In genomic region chr7:130374507-130374906, GRCh38 we compare ENCODE assay signal across 13 cellular contexts. TPM values are rescaled to one million over a fixed set of nuclear protein-coding genes. Genes with fewer than 3 reads are reported as not detected.
DNase-seq lines count a peak whose midpoint lies in the region; ATAC-seq and TF ChIP-seq lines count a peak whose summit lies in the region.
"Had no signal": no experiment of that assay in that cellular context is flagged by ENCODE, and none has a peak within 500 bp of the region (broad histone marks: within the 10 kb centered on the region; RNA-seq: fewer than 3 reads in every experiment).

No MANE protein-coding gene starts in this region.

- no peak for TF ChIP-seq POLR2A in testis (IDR thresholded peaks at IDR 0.05)

- H3K4me1 ChIP-seq in testis: peaks cover 30% of the 10 kb centered on the region

- no peak for ATAC-seq in stimulated activated effector memory CD8-positive, alpha-beta T cell treated with anti-CD3 and anti-CD28 coated beads, Interleukin-12 subunit alpha, Interleukin-12 subunit beta, amount 100 ng/mL, for 72 hours
- ATAC-seq in GM21576 (IDR thresholded peaks at IDR 0.05; ENCODE audit: unreplicated experiment): no peak

- H3K27ac Mint-ChIP-seq in HFFc6: peak overlapping the region; percentile 99
- H3K27ac Mint-ChIP-seq in mesothelial cell of epicardium: peak overlapping the region; percentile 100
- H3K27ac Mint-ChIP-seq in stimulated activated effector memory CD8-positive, alpha-beta T cell treated with anti-CD3 and anti-CD28 coated beads, Interleukin-12 subunit alpha, Interleukin-12 subunit beta, amount 100 ng/mL, for 72 hours: peak overlapping the region; percentile 32
- H3K27ac Mint-ChIP-seq: activated CD4-positive, alpha-beta T cell treated with anti-CD3 and anti-CD28 coated beads, Interleukin-2, amount 10 ng/mL, durations not matched to agents 24 days and 14 days had no signal

- H3K9me3 Mint-ChIP-seq in HFFc6 (peaks cover 8% of the 10 kb centered on the region), mesothelial cell of epicardium (peaks cover 25% of the 10 kb centered on the region)
- H3K9me3 Mint-ChIP-seq in stimulated activated effector memory CD8-positive, alpha-beta T cell treated with anti-CD3 and anti-CD28 coated beads, Interleukin-12 subunit alpha, Interleukin-12 subunit beta, amount 100 ng/mL, for 72 hours: peaks cover 2% of the 10 kb centered on the region
- H3K9me3 Mint-ChIP-seq: activated CD4-positive, alpha-beta T cell treated with anti-CD3 and anti-CD28 coated beads, Interleukin-2, amount 10 ng/mL, durations not matched to agents 24 days and 14 days had no signal

- H3K27me3 Mint-ChIP-seq in HFFc6 (ENCODE audit: insufficient read depth) (peaks cover 9% of the 10 kb centered on the region), mesothelial cell of epicardium (ENCODE audit: low read depth) (no peaks in the 10 kb centered on the region)
- H3K27me3 Mint-ChIP-seq: activated CD4-positive, alpha-beta T cell treated with anti-CD3 and anti-CD28 coated beads, Interleukin-2, amount 10 ng/mL, durations not matched to agents 24 days and 14 days had no signal

- intact Hi-C loops in testis (cut with DNase I; ENCODE audit: low total_unique reads): no loop called here

- H3K4me1 Mint-ChIP-seq in HFFc6 (ENCODE audit: low read depth) (peaks cover 49% of the 10 kb centered on the region), mesothelial cell of epicardium (peaks cover 49% of the 10 kb centered on the region)
- H3K4me1 Mint-ChIP-seq in stimulated activated effector memory CD8-positive, alpha-beta T cell treated with anti-CD3 and anti-CD28 coated beads, Interleukin-12 subunit alpha, Interleukin-12 subunit beta, amount 100 ng/mL, for 72 hours: peaks cover 2% of the 10 kb centered on the region

- H3K4me3 Mint-ChIP-seq in HFFc6 (no peak overlapping the region; the same call in 1 of the 2 replicates), mesothelial cell of epicardium (no peak overlapping the region)
- no peak overlapping the region for H3K4me3 Mint-ChIP-seq in stimulated activated effector memory CD8-positive, alpha-beta T cell treated with anti-CD3 and anti-CD28 coated beads, Interleukin-12 subunit alpha, Interleukin-12 subunit beta, amount 100 ng/mL, for 72 hours
- H3K4me3 Mint-ChIP-seq: activated CD4-positive, alpha-beta T cell treated with anti-CD3 and anti-CD28 coated beads, Interleukin-2, amount 10 ng/mL, durations not matched to agents 24 days and 14 days had no signal

- no peaks in the 10 kb centered on the region for H3K27me3 ChIP-seq in testis
- H3K27me3 ChIP-seq: BE2C had no signal

- no peak for TF ChIP-seq CTCF in HFFc6 (IDR thresholded peaks at IDR 0.05)
- no peak for TF ChIP-seq CTCF in coronary artery (IDR thresholded peaks at IDR 0.05)
- TF ChIP-seq CTCF in mesothelial cell of epicardium (IDR thresholded peaks at IDR 0.05; ENCODE audit: unreplicated experiment): no peak
- TF ChIP-seq CTCF in testis (IDR thresholded peaks at IDR 0.05): no peak

- 96% methylated on average over 6 of the region's 6 CpGs for WGBS in testis, 2 donors

- H3K9me3 ChIP-seq in testis: no peaks in the 10 kb centered on the region
- H3K9me3 ChIP-seq: BE2C had no signal

- no peak for DNase-seq in HFFc6
- no peak for DNase-seq in coronary artery (ENCODE audit: low spot score)
- no peak for DNase-seq in mesothelial cell of epicardium (ENCODE audit: low spot score in 2 of 2, unreplicated experiment in 2 of 2)
- no peak for DNase-seq in stimulated activated effector memory CD8-positive, alpha-beta T cell treated with anti-CD3 and anti-CD28 coated beads, Interleukin-12 subunit alpha, Interleukin-12 subunit beta, amount 100 ng/mL, for 72 hours (ENCODE audit: low spot score in 2 of 2)
- DNase-seq in germinal center (ENCODE audit: low spot score): no peak
- DNase-seq in testis: no peak
- DNase-seq in stimulated activated CD4-positive, alpha-beta T cell treated with anti-CD3 and anti-CD28 coated beads, Interleukin-15, amount 100 ng/mL, for 24 hours: no peak
- DNase-seq: activated CD4-positive, alpha-beta T cell treated with anti-CD3 and anti-CD28 coated beads, Interleukin-2, amount 10 ng/mL, durations not matched to agents 24 days and 14 days; KBM-7; NCI-H2081 had no signal

- H3K27ac ChIP-seq in coronary artery: peak overlapping the region; percentile 82 to 92
- H3K27ac ChIP-seq in testis: peak overlapping the region in 1 of 2 donors; percentile 91

- peaks cover 14% of the 10 kb centered on the region for H3K36me3 Mint-ChIP-seq in HFFc6 (ENCODE audit: low read depth)
- peaks cover 16% of the 10 kb centered on the region for H3K36me3 Mint-ChIP-seq in mesothelial cell of epicardium
- no peaks in the 10 kb centered on the region for H3K36me3 Mint-ChIP-seq in stimulated activated effector memory CD8-positive, alpha-beta T cell treated with anti-CD3 and anti-CD28 coated beads, Interleukin-12 subunit alpha, Interleukin-12 subunit beta, amount 100 ng/mL, for 72 hours

- H3K4me3 ChIP-seq in coronary artery (no peak overlapping the region), testis (no peak overlapping the region)

- no peaks in the 10 kb centered on the region for H3K36me3 ChIP-seq in testis (ENCODE audit: low read depth, missing control alignments)
- H3K36me3 ChIP-seq: BE2C had no signal

RNA-seq across cellular contexts. Expression of gene CPA1, which starts 5.8 kb away (rescaled TPM):
- not detected for total RNA-seq in HFFc6 (2021; fragmentation: NEBNext Ultra II Directional; extraction: Animal tissue kit (Norgen Biotek cat#: 25700))
- total RNA-seq in mesothelial cell of epicardium: 0.75 to 1.4 TPM (median 1.1 TPM) in 3 replicates
- total RNA-seq in testis: 1 to 10 TPM; 3.0 to 3.9 TPM
- 2.5 TPM for polyA plus RNA-seq in testis (ENCODE audit: insufficient read depth, low read depth, low replicate concordance)
- total RNA-seq: activated CD4-positive, alpha-beta T cell treated with anti-CD3 and anti-CD28 coated beads, Interleukin-2, amount 10 ng/mL, durations not matched to agents 24 days and 14 days; pulmonary artery endothelial cell had no signal

RNA-seq across cellular contexts. Expression of gene CPA5, which starts 29.9 kb away (rescaled TPM):
- not detected for total RNA-seq in HFFc6 (2021; fragmentation: NEBNext Ultra II Directional; extraction: Animal tissue kit (Norgen Biotek cat#: 25700))
- 0.58 TPM in 1 of 3 replicates, not detected in the others for total RNA-seq in mesothelial cell of epicardium
- total RNA-seq in testis: 10 to 100 TPM; 11.5 to 46.7 TPM
- 59.4 TPM for polyA plus RNA-seq in testis (ENCODE audit: insufficient read depth, low read depth, low replicate concordance)
- total RNA-seq: pulmonary artery endothelial cell had no signal

Comparison
In these comparisons a context has a peak if more than half of its experiments do, and no peak if none do; other contexts are left out.
1. H3K27ac Mint-ChIP-seq: peak in every context shown above with its lines; median percentile 100 in mesothelial cell of epicardium; 99 in HFFc6; 32 in stimulated activated effector memory CD8-positive, alpha-beta T cell treated with anti-CD3 and anti-CD28 coated beads, Interleukin-12 subunit alpha, Interleukin-12 subunit beta, amount 100 ng/mL, for 72 hours.